Comparison of ENCODE assay signal across 33 cellular contexts in the genomic region with DNA sequence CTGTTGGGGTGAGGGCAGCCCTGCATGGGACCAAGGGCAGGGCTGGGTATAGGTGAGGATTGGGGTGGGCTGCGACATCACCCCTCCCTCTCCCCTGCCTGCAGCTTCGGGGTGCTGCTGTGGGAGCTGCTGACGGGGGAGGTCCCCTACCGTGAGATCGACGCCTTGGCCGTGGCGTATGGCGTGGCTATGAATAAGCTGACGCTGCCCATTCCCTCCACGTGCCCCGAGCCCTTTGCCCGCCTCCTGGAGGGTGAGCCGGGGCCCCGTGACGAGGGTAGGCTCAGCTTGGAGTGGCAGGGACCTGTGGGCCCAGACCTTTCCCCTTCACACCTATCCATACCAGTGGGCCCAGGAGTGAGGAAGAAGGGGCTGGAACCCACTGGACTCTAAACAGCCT. TPM values are rescaled to one million over a fixed set of nuclear protein-coding genes. Genes with fewer than 3 reads are reported as not detected.
"Had no signal": no experiment of that assay in that cellular context is flagged by ENCODE, and none has a peak within 500 bp of the region (broad histone marks: within the 10 kb centered on the region; RNA-seq: fewer than 3 reads in every experiment).

No MANE protein-coding gene starts in this region.

- DNase-seq: hypothalamus; immature natural killer cell; kidney; left colon; left lung; lower lobe of right lung; mammary epithelial cell; mesenchymal stem cell; naive thymus-derived CD8-positive, alpha-beta T cell; nephron progenitor cell; ovary; right lobe of liver; stimulated activated CD4-positive, alpha-beta T cell treated with anti-CD3 and anti-CD28 coated beads, Interleukin-1b, Interleukin-23, amount 100 ng/mL, for 48 hours; stimulated activated CD4-positive, alpha-beta T cell treated with anti-CD3 and anti-CD28 coated beads, Interleukin-2, amount 100 ng/mL, for 48 hours; stimulated activated CD4-positive, alpha-beta T cell treated with anti-CD3 and anti-CD28 coated beads, Interleukin-4, amount 100 ng/mL, for 4 hours; stimulated activated CD8-positive, alpha-beta memory T cell treated with anti-CD3 and anti-CD28 coated beads, Interleukin-4, amount 100 ng/mL, for 48 hours; stimulated activated naive CD4-positive, alpha-beta T cell treated with Interleukin-2 at 50 U/mL for 16 hours; stimulated activated naive CD8-positive, alpha-beta T cell treated with anti-CD3 and anti-CD28 coated beads, Interleukin-15, amount 100 ng/mL, for 72 hours; substantia nigra had no signal

- ATAC-seq: left colon; left lung; naive thymus-derived CD8-positive, alpha-beta T cell; stimulated activated memory B cell treated with anti-CD40 and anti-IgM and Interleukin-4, amounts not matched to agents 10 μg/mL and 1 μg/mL and 100 μg/mL, for 72 hours; stimulated activated naive CD8-positive, alpha-beta T cell treated with anti-CD3 and anti-CD28 coated beads, Interleukin-15, amount 100 ng/mL, for 72 hours had no signal

- H3K9me3 ChIP-seq: left lung, lower lobe of right lung, ovary, right atrium auricular region, right lobe of liver, tibial nerve, vagina had no signal

- H3K36me3 ChIP-seq: neural progenitor cell, ovary, right lobe of liver had no signal

- H3K27ac ChIP-seq: left lung, lower lobe of right lung, neural progenitor cell, ovary, right atrium auricular region, right lobe of liver, tibial nerve, vagina had no signal

- H3K4me1 Mint-ChIP-seq: immature natural killer cell; nephron progenitor cell; neural progenitor cell; stimulated activated memory B cell treated with anti-CD40 and anti-IgM and Interleukin-4, amounts not matched to agents 10 μg/mL and 1 μg/mL and 100 μg/mL, for 72 hours; stimulated activated naive CD8-positive, alpha-beta T cell treated with anti-CD3 and anti-CD28 coated beads, Interleukin-15, amount 100 ng/mL, for 72 hours had no signal

- H3K4me1 ChIP-seq: left lung, neural progenitor cell, right atrium auricular region, right lobe of liver, tibial nerve, vagina had no signal

- H3K9me3 Mint-ChIP-seq: immature natural killer cell; naive thymus-derived CD8-positive, alpha-beta T cell; nephron progenitor cell; neural progenitor cell; stimulated activated memory B cell treated with anti-CD40 and anti-IgM and Interleukin-4, amounts not matched to agents 10 μg/mL and 1 μg/mL and 100 μg/mL, for 72 hours; stimulated activated naive CD8-positive, alpha-beta T cell treated with anti-CD3 and anti-CD28 coated beads, Interleukin-15, amount 100 ng/mL, for 72 hours; type B pancreatic cell had no signal

- H3K4me3 ChIP-seq: left lung, lower lobe of right lung, neural progenitor cell, ovary, right atrium auricular region, right lobe of liver, smooth muscle cell, tibial nerve, vagina had no signal

- H3K27ac Mint-ChIP-seq: naive thymus-derived CD8-positive, alpha-beta T cell; nephron progenitor cell; neural progenitor cell; stimulated activated memory B cell treated with anti-CD40 and anti-IgM and Interleukin-4, amounts not matched to agents 10 μg/mL and 1 μg/mL and 100 μg/mL, for 72 hours; type B pancreatic cell had no signal

- H3K4me3 Mint-ChIP-seq: immature natural killer cell; naive thymus-derived CD8-positive, alpha-beta T cell; nephron progenitor cell; neural progenitor cell; stimulated activated memory B cell treated with anti-CD40 and anti-IgM and Interleukin-4, amounts not matched to agents 10 μg/mL and 1 μg/mL and 100 μg/mL, for 72 hours; stimulated activated naive CD8-positive, alpha-beta T cell treated with anti-CD3 and anti-CD28 coated beads, Interleukin-15, amount 100 ng/mL, for 72 hours; type B pancreatic cell had no signal

- H3K27me3 Mint-ChIP-seq: naive thymus-derived CD8-positive, alpha-beta T cell; progenitor cell of endocrine pancreas; stimulated activated memory B cell treated with anti-CD40 and anti-IgM and Interleukin-4, amounts not matched to agents 10 μg/mL and 1 μg/mL and 100 μg/mL, for 72 hours; stimulated activated naive CD8-positive, alpha-beta T cell treated with anti-CD3 and anti-CD28 coated beads, Interleukin-15, amount 100 ng/mL, for 72 hours; type B pancreatic cell had no signal

- H3K27me3 ChIP-seq: left lung, neural progenitor cell, ovary, right atrium auricular region, right lobe of liver, tibial nerve, vagina had no signal

RNA-seq across cellular contexts. Expression of a gene that starts 13.8 kb away (rescaled TPM):
- total RNA-seq: kidney; left lung; liver; lower lobe of right lung; mammary epithelial cell; mucosa of gallbladder; naive thymus-derived CD8-positive, alpha-beta T cell; ovary; progenitor cell of endocrine pancreas; pulmonary artery endothelial cell; renal cortical epithelial cell; right atrium auricular region; right lobe of liver; skeletal muscle tissue; smooth muscle cell; vagina had no signal

RNA-seq across cellular contexts. Expression of a gene that starts 22.1 kb away (rescaled TPM):
- total RNA-seq: lower lobe of right lung, right atrium auricular region, skeletal muscle tissue, smooth muscle cell, urinary bladder, vagina had no signal
